Comparison of ENCODE assay signal across 8 cellular contexts in genomic region chr1:101309334-101310221, GRCh38.
DNase-seq lines count a peak whose midpoint lies in the region; ATAC-seq and TF ChIP-seq lines count a peak whose summit lies in the region.

No MANE protein-coding gene starts in this region.

- H4K91ac ChIP-seq in neuronal stem cell (ENCODE audit: low read depth, low read length, poor library complexity), result no peak overlapping the region

- peak; percentile 11 for ATAC-seq in GM19468 (IDR thresholded peaks at IDR 0.05; ENCODE audit: extremely low read depth, unreplicated experiment)
- no peak for ATAC-seq in Panc1

- peaks cover 70% of the 10 kb centered on the region for H3K27me3 Mint-ChIP-seq in Calu3 (ENCODE audit: unreplicated experiment)

- no peaks in the 10 kb centered on the region for H3K9me3 Mint-ChIP-seq in Calu3 (ENCODE audit: low read depth, unreplicated experiment)

- no peak overlapping the region for H4K8ac ChIP-seq in neuronal stem cell (ENCODE audit: low read depth, low read length)

- H3K18ac ChIP-seq in neuronal stem cell (ENCODE audit: low read length), result peak overlapping the region; percentile 53

- BruUV-seq in Calu3 (replicated peaks; lab: Mats Ljungman, UMichigan) (no TSS peak), Panc1 (replicated peaks; lab: Mats Ljungman, UMichigan) (no TSS peak)

- H3K14ac ChIP-seq in neuronal stem cell (ENCODE audit: low read length), result no peak overlapping the region

- intact Hi-C loops in Calu3 (cut with micrococcal nuclease; ENCODE audit: unreplicated experiment) (loop anchor here (1.0 to 2.0 kb wide), 2 partner anchors 48 to 129 kb away; no protein-coding TSS in a partner anchor), Panc1 (cut with micrococcal nuclease; ENCODE audit: unreplicated experiment) (loop anchor here (1.0 to 10.0 kb wide), 2 partner anchors 48 to 875 kb away; no protein-coding TSS in a partner anchor)

- no peaks in the 10 kb centered on the region for H3K36me3 Mint-ChIP-seq in Calu3 (ENCODE audit: insufficient read depth, unreplicated experiment)

- no peak overlapping the region for H3K23ac ChIP-seq in neuronal stem cell (ENCODE audit: low read depth, low read length, poor library complexity)

- POLR2A ChIA-PET in Panc1 (lab: Charles Lee), result no interaction called here

- no peaks in the 10 kb centered on the region for H3K4me1 Mint-ChIP-seq in Calu3 (ENCODE audit: low read depth, unreplicated experiment)

- H3K27ac Mint-ChIP-seq in Calu3 (ENCODE audit: unreplicated experiment), result no peak overlapping the region

- H2BK120ac ChIP-seq in neuronal stem cell (ENCODE audit: low read depth, low read length), result no peak overlapping the region

- H2BK12ac ChIP-seq in neuronal stem cell (ENCODE audit: low read length), result peak overlapping the region; percentile 0

- H3K36me3 ChIP-seq in Panc1 (ENCODE audit: control insufficient read depth, insufficient read depth, low read length) (no peaks in the 10 kb centered on the region), neuronal stem cell (replicated peaks in 1 of 2; ENCODE audit: control insufficient read depth in 2 of 2, insufficient read depth in 2 of 2, low read length in 2 of 2) (no peaks in the 10 kb centered on the region), suprapubic skin (no peaks in the 10 kb centered on the region)

- H3K4me2 ChIP-seq in neuronal stem cell (ENCODE audit: insufficient read depth, low read length, poor library complexity, severe bottlenecking), result peak overlapping the region; percentile 83

- H3K9ac ChIP-seq in neuronal stem cell (ENCODE audit: low read depth, low read length, poor library complexity), result no peak overlapping the region

- no peak for TF ChIP-seq POLR2A in suprapubic skin (IDR thresholded peaks at IDR 0.05)

- H2AFZ ChIP-seq in neuronal stem cell (ENCODE audit: low read length), result peak overlapping the region; percentile 73

- H3K27me3 ChIP-seq in Panc1 (ENCODE audit: control insufficient read depth, insufficient read depth, low read length) (no peaks in the 10 kb centered on the region), neuronal stem cell (ENCODE audit: control insufficient read depth in 3 of 3, insufficient read depth in 3 of 3, low read depth in 1 of 3, low read length in 3 of 3) (no peaks in the 10 kb centered on the region), suprapubic skin (peaks cover 2% of the 10 kb centered on the region)

- no peak overlapping the region for H2BK15ac ChIP-seq in neuronal stem cell (ENCODE audit: low read length)

- H3K9me3 ChIP-seq in Panc1 (ENCODE audit: control insufficient read depth, insufficient read depth, low read depth, low read length) (no peaks in the 10 kb centered on the region), neuronal stem cell (replicated peaks in 1 of 2; ENCODE audit: control insufficient read depth in 2 of 2, insufficient read depth in 1 of 2, low read depth in 1 of 2, low read length in 2 of 2) (peaks cover 0 to 4% of the 10 kb centered on the region in 2 donors), suprapubic skin (no peaks in the 10 kb centered on the region)

- no peak overlapping the region for H3K4ac ChIP-seq in neuronal stem cell (ENCODE audit: low read length)

- no peaks in the 10 kb centered on the region for H3K79me1 ChIP-seq in neuronal stem cell (ENCODE audit: low read depth, low read length)

- no peak overlapping the region for H2AK5ac ChIP-seq in neuronal stem cell (ENCODE audit: low read depth, low read length)

- H3K4me1 ChIP-seq in Panc1 (ENCODE audit: control insufficient read depth, insufficient read depth, low read length) (no peaks in the 10 kb centered on the region; the same call in 1 of the 2 replicates), neuronal stem cell (ENCODE audit: control insufficient read depth in 2 of 2, insufficient read depth in 1 of 2, low read depth in 1 of 2, low read length in 2 of 2) (peaks cover 3 to 28% of the 10 kb centered on the region in 2 donors), suprapubic skin (peaks cover 14% of the 10 kb centered on the region)

- H3K4me3 Mint-ChIP-seq in Calu3 (ENCODE audit: low read depth, unreplicated experiment), result peak overlapping the region; percentile 64

- no CpG with 5 or more reads among the region's 37 CpGs for WGBS in neuronal stem cell (ENCODE audit: extremely low coverage in 2 of 2, insufficient read length in 2 of 2, insufficient replicate concordance in 1 of 2), 2 donors
- 3% methylated on average over 37 of the region's 37 CpGs for WGBS in suprapubic skin

- in situ Hi-C loops in Panc1 (cut with HindIII; ENCODE audit: low pct_unique_long_range_greater_than_20kb, low sequenced_read_pairs), result no loop called here

- no peak for TF ChIP-seq EP300 in suprapubic skin (IDR thresholded peaks at IDR 0.05)

- DNase-seq in Calu3 (peak; percentile 44), HT-29 (ENCODE audit: low spot score) (peak; percentile 39), Panc1 (ENCODE audit: low read depth, low spot score) (peak; percentile 18), foreskin fibroblast (peak; percentile 45 to 80), neuronal stem cell (ENCODE audit: low spot score) (peak; percentile 46), suprapubic skin (ENCODE audit: low spot score in 2 of 2) (peak in 1 of 2 donors; percentile 63)
- peak; percentile 49 for DNase-seq in activated T-helper 9 cell treated with anti-CD3 and anti-CD28 coated beads, Interleukin-2, amount 50 U/mL, for 16 hours (ENCODE audit: low read depth)

- H2BK5ac ChIP-seq in neuronal stem cell (ENCODE audit: low read length), result no peak overlapping the region

- no peak overlapping the region for H3K4me3 ChIP-seq in Panc1 (ENCODE audit: low read depth in 2 of 2, low read length in 2 of 2)
- peak overlapping the region; percentile 30 to 49 for H3K4me3 ChIP-seq in foreskin fibroblast (ENCODE audit: low read depth in 1 of 2, low read length in 2 of 2)
- H3K4me3 ChIP-seq in neuronal stem cell (ENCODE audit: low read length in 2 of 2), result peak overlapping the region; percentile 41 to 72
- H3K4me3 ChIP-seq in suprapubic skin, result peak overlapping the region; percentile 51

- H3K27ac ChIP-seq in Panc1 (ENCODE audit: low read length), result no peak overlapping the region
- H3K27ac ChIP-seq in neuronal stem cell (replicated peaks; ENCODE audit: low read length), result no peak overlapping the region
- H3K27ac ChIP-seq in suprapubic skin, result no peak overlapping the region

- CTCF ChIA-PET in Calu3 (lab: Charles Lee), result interaction anchor here (0.5 to 1.9 kb wide), 10 partner anchors 9 to 344 kb away, joined by 3 to 58 read pairs (median 4); no protein-coding TSS in a partner anchor
- CTCF ChIA-PET in Panc1 (lab: Charles Lee), result interaction anchor here (0.8 to 1.9 kb wide), 2 partner anchors 46 to 48 kb away, joined by 5 to 23 read pairs; no protein-coding TSS in a partner anchor

- TF ChIP-seq CTCF in Calu3 (IDR thresholded peaks at IDR 0.05; ENCODE audit: unreplicated experiment) (peak; percentile 63), Panc1 (IDR thresholded peaks at IDR 0.05) (peak; percentile 88), foreskin fibroblast (IDR thresholded peaks at IDR 0.05; ENCODE audit: low read depth, low read length) (peak; percentile 89), suprapubic skin (IDR thresholded peaks at IDR 0.05) (peak; percentile 56 to 86)

Comparison
In these comparisons a context has a peak if more than half of its experiments do, and no peak if none do; other contexts are left out.
1. H3K4me3 ChIP-seq: peak in foreskin fibroblast (2 of 2), neuronal stem cell (2 of 2) and suprapubic skin (single experiment); none in Panc1 (0 of 2).
2. Peak in every context shown above with its lines, with median percentiles within 50 percentile points of each other: CTCF ChIP-seq.